In genomic region chr10:49187950-49188761, GRCh38 we compare ENCODE assay signal across 9 cellular contexts. TPM values are rescaled to one million over a fixed set of nuclear protein-coding genes. Genes with fewer than 3 reads are reported as not detected.
DNase-seq lines count a peak whose midpoint lies in the region; ATAC-seq and TF ChIP-seq lines count a peak whose summit lies in the region.
"Had no signal": no experiment of that assay in that cellular context is flagged by ENCODE, and none has a peak within 500 bp of the region (broad histone marks: within the 10 kb centered on the region; RNA-seq: fewer than 3 reads in every experiment).

A gene with protein sequence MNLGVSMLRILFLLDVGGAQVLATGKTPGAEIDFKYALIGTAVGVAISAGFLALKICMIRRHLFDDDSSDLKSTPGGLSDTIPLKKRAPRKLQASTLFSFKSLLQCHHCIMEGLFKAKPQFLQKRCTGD (minus strand): TSS chr10:49188391. CDS start chr10:49188336, 55 bp downstream.

- 44 to 62% methylated on average over 6 to 9 of the region's 9 CpGs for WGBS in body of pancreas, 2 donors
- WGBS in mammary epithelial cell (ENCODE audit: low coverage, missing lambda C conversion rate), result 77% methylated on average over 8 of the region's 9 CpGs

- H4K20me1 ChIP-seq in mammary epithelial cell (ENCODE audit: insufficient read depth, low read length), result no peaks in the 10 kb centered on the region

- no peaks in the 10 kb centered on the region for H3K9me3 ChIP-seq in body of pancreas
- no peaks in the 10 kb centered on the region for H3K9me3 ChIP-seq in vagina
- H3K9me3 ChIP-seq in mammary epithelial cell (replicated peaks; ENCODE audit: insufficient read depth, low read length), result no peaks in the 10 kb centered on the region

- dilution Hi-C loops in mammary epithelial cell (cut with HindIII; ENCODE audit: low sequenced_read_pairs), result no loop called here

- H3K27me3 ChIP-seq in body of pancreas, result no peaks in the 10 kb centered on the region
- H3K27me3 ChIP-seq in vagina, result no peaks in the 10 kb centered on the region
- peaks cover 6% of the 10 kb centered on the region for H3K27me3 ChIP-seq in mammary epithelial cell (ENCODE audit: insufficient read depth, low read length)

- ATAC-seq in GM18517 (IDR thresholded peaks at IDR 0.05; ENCODE audit: unreplicated experiment) (peak; percentile 69), HG02610 (IDR thresholded peaks at IDR 0.05; ENCODE audit: unreplicated experiment) (peak; percentile 74), body of pancreas (peak; percentile 35)
- ATAC-seq: naive thymus-derived CD8-positive, alpha-beta T cell had no signal

- H3K79me2 ChIP-seq in mammary epithelial cell (ENCODE audit: insufficient read depth, low read length), result no peaks in the 10 kb centered on the region

- no peak within 1 kb of the TSS for H3K9ac ChIP-seq in mammary epithelial cell (ENCODE audit: insufficient read depth, low read length)

- no peak within 1 kb of the TSS for H2AFZ ChIP-seq in mammary epithelial cell (ENCODE audit: low read depth, low read length)

- in situ Hi-C loops in mammary epithelial cell (cut with MboI; ENCODE audit: low sequenced_read_pairs in 2 of 2), result no loop called here

- H3K4me3 ChIP-seq in body of pancreas (no peak within 1 kb of the TSS), vagina (peak within 1 kb of the TSS; percentile 24 to 33), mammary epithelial cell (replicated peaks in 1 of 3; ENCODE audit: insufficient read depth in 1 of 3, low read depth in 2 of 3, low read length in 3 of 3) (no peak within 1 kb of the TSS)

- intact Hi-C loops in body of pancreas (cut with DNase I) (no loop called here), vagina (cut with DNase I) (no loop called here), mammary epithelial cell (cut with micrococcal nuclease) (no loop called here)

- H3K4me1 ChIP-seq in body of pancreas, result no peaks in the 10 kb centered on the region
- H3K4me1 ChIP-seq in vagina, result peaks cover 19% of the 10 kb centered on the region
- H3K4me1 ChIP-seq in mammary epithelial cell (ENCODE audit: insufficient read depth, low read length), result no peaks in the 10 kb centered on the region

- H3K4me2 ChIP-seq in mammary epithelial cell (ENCODE audit: insufficient read depth, low read depth, low read length), result no peak within 1 kb of the TSS

- BruUV-seq in mammary epithelial cell (replicated peaks; lab: Mats Ljungman, UMichigan), result no TSS peak

- H3K36me3 ChIP-seq in body of pancreas (replicated peaks in 1 of 2; ENCODE audit: insufficient read depth in 1 of 2, low read depth in 2 of 2), result no peaks in the 10 kb centered on the region
- no peaks in the 10 kb centered on the region for H3K36me3 ChIP-seq in vagina
- H3K36me3 ChIP-seq in mammary epithelial cell (ENCODE audit: insufficient read depth, low read length), result no peaks in the 10 kb centered on the region

- H3K27ac ChIP-seq in body of pancreas (peak within 1 kb of the TSS in 2 of 4 donors; percentile 9 to 55), vagina (peak within 1 kb of the TSS; percentile 50), mammary epithelial cell (ENCODE audit: insufficient read depth, low read depth, low read length) (no peak within 1 kb of the TSS)

- CTCF ChIA-PET in mammary epithelial cell (lab: Charles Lee; ENCODE audit: low non-redundant PET), result no interaction called here

- TF ChIP-seq POLR2A in body of pancreas (IDR thresholded peaks at IDR 0.05), result peak in 2 of 3 donors; percentile 22 to 40
- peak in 1 of 2 donors; percentile 17 for TF ChIP-seq POLR2A in vagina (IDR thresholded peaks at IDR 0.05)

- no peak for TF ChIP-seq CTCF in body of pancreas (IDR thresholded peaks at IDR 0.05)
- no peak for TF ChIP-seq CTCF in vagina (IDR thresholded peaks at IDR 0.05)
- no peak for TF ChIP-seq CTCF in mammary epithelial cell (conservative IDR thresholded peaks at IDR 0.05 in 1 of 2, IDR thresholded peaks at IDR 0.05 in 1 of 2; ENCODE audit: extremely low read depth in 1 of 2, insufficient read depth in 1 of 2, low read depth in 1 of 2, low read length in 2 of 2)

- peak; percentile 25 for DNase-seq in NCI-H69 (lab: John Stamatoyannopoulos, UW)
- peak in 3 of 4 donors; percentile 33 to 64 (median 33) for DNase-seq in body of pancreas
- DNase-seq in middle frontal gyrus (ENCODE audit: extremely low spot score, low spot score), result peak; percentile 34
- DNase-seq in vagina (ENCODE audit: extremely low spot score in 2 of 2), result peak; percentile 87
- no peak for DNase-seq in GOT3 (lab: John Stamatoyannopoulos, UW)
- no peak for DNase-seq in mammary epithelial cell

RNA-seq across cellular contexts. Expression of the gene that starts here (rescaled TPM):
- total RNA-seq in body of pancreas (1 to 10 TPM; 4.3 to 9.3 TPM), vagina (17.9 TPM), mammary epithelial cell (not detected)
- not detected for polyA plus RNA-seq in mammary epithelial cell
- not detected for polyA minus RNA-seq in mammary epithelial cell

Comparison
In these comparisons a context has a peak if more than half of its experiments do, and no peak if none do; other contexts are left out.
1. RNA of the gene that starts here (total RNA-seq): 17.9 TPM in vagina (single experiment) and 4.3 to 9.3 TPM in body of pancreas; not detected in mammary epithelial cell; every median in the first group is over 4 times any median in the second.
2. DNase-seq: peak in NCI-H69 (single experiment), body of pancreas (3 of 4), middle frontal gyrus (single experiment) and vagina (2 of 2); none in GOT3 (single experiment) and mammary epithelial cell (single experiment).
3. H3K4me3 ChIP-seq: peak in vagina (2 of 2); none in body of pancreas (0 of 2) and mammary epithelial cell (0 of 3).
4. Peak in every context shown above with its lines, with median percentiles within 50 percentile points of each other: ATAC-seq.